ENCODE assay signal across 1 cellular context in the genomic region with DNA sequence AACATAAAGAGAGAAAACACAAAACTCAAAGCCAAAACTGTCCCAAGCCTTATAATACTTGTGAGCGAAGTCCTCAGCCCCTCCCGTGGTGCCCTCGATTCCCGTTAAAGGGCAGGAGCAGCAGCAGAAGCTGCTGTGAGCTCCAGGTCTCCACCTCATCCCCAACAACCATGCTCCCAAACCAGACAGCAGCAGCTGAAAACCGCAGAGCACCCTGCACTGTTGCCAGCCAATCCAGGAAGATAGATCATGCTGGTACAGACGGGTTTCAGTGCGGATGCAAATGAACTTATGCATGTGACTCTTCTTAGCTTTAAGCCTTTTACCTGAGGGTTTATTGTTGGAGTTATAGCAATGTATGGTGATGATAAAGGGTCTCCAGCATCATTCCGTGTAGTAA.
TF ChIP-seq lines count a peak whose summit lies in the region.

No MANE protein-coding gene starts in this region.

TF ChIP-seq in K562, 482 proteins besides CTCF, POLR2A, EP300 and RAD21 (continued from another document):
- TF ChIP-seq FOXJ2 (tag; IDR thresholded peaks at IDR 0.05): no peak
- TF ChIP-seq SPI1 (IDR thresholded peaks at IDR 0.05; ENCODE audit: borderline replicate concordance, low read depth, low read length): no peak
- TF ChIP-seq, protein P1, sequence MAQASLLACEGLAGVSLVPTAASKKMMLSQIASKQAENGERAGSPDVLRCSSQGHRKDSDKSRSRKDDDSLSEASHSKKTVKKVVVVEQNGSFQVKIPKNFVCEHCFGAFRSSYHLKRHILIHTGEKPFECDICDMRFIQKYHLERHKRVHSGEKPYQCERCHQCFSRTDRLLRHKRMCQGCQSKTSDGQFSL (CRISPR knock-in tag; IDR thresholded peaks at IDR 0.05): no peak
- TF ChIP-seq, protein P1 (tag; IDR thresholded peaks at IDR 0.05): no peak
- TF ChIP-seq, protein P2, sequence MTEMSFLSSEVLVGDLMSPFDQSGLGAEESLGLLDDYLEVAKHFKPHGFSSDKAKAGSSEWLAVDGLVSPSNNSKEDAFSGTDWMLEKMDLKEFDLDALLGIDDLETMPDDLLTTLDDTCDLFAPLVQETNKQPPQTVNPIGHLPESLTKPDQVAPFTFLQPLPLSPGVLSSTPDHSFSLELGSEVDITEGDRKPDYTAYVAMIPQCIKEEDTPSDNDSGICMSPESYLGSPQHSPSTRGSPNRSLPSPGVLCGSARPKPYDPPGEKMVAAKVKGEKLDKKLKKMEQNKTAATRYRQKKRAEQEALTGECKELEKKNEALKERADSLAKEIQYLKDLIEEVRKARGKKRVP (CRISPR knock-in tag; IDR thresholded peaks at IDR 0.05): no peak
- TF ChIP-seq, protein P3, sequence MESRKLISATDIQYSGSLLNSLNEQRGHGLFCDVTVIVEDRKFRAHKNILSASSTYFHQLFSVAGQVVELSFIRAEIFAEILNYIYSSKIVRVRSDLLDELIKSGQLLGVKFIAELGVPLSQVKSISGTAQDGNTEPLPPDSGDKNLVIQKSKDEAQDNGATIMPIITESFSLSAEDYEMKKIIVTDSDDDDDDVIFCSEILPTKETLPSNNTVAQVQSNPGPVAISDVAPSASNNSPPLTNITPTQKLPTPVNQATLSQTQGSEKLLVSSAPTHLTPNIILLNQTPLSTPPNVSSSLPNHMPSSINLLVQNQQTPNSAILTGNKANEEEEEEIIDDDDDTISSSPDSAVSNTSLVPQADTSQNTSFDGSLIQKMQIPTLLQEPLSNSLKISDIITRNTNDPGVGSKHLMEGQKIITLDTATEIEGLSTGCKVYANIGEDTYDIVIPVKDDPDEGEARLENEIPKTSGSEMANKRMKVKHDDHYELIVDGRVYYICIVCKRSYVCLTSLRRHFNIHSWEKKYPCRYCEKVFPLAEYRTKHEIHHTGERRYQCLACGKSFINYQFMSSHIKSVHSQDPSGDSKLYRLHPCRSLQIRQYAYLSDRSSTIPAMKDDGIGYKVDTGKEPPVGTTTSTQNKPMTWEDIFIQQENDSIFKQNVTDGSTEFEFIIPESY (CRISPR knock-in tag; IDR thresholded peaks at IDR 0.05): no peak
- TF ChIP-seq ZNF717 (CRISPR knock-in tag; IDR thresholded peaks at IDR 0.05): no peak
- TF ChIP-seq MEF2D (tag; conservative IDR thresholded peaks at IDR 0.05; ENCODE audit: low read depth): no peak
